In the genomic region with DNA sequence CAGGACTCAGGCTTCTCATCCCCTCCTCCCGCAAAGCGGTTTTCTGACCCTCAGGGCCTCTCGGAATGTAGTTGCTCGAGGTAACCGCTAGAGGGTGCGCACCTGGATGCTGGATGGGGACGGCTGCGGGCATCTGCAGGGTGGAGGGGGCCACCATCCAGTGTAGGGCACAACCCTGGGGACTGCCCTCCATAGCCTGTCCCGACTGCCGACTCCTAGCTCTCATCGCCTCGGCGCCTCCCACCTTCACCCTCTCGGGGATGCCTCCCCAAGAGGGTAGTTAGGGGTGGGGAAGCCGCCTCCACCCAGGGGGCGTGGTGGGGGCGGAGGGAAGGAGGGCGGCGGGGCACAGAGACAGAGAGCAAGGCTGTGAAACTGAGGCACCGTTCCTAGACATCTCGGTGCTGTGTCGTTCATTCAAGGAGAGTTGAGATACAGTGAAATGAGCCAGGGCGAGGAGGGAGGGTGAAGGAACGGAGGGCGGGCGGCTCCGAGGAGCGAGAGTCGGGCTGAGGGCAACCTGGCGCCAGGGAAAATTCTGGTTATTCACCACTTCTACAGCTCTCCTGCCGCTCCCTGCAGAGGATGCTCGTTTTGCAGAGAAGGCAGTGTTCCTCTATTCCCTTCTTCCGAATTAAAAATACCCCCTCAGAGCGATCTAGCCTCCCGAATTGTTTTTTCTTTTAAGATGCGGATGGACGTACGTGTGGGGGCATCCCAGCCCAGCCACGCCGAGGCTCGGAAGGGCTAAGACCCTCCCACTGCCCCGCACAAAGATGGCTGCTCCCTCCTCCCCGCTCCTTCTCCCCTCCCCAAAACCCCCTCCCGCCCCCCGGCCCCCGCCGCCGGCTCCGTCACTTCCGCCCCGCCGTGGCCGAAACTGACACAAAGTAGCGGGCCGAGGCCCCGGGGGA, we compare ENCODE assay signal across 8 cellular contexts. TPM values are rescaled to one million over a fixed set of nuclear protein-coding genes. Genes with fewer than 3 reads are reported as not detected.
DNase-seq lines count a peak whose midpoint lies in the region; ATAC-seq and TF ChIP-seq lines count a peak whose summit lies in the region.

A gene with protein sequence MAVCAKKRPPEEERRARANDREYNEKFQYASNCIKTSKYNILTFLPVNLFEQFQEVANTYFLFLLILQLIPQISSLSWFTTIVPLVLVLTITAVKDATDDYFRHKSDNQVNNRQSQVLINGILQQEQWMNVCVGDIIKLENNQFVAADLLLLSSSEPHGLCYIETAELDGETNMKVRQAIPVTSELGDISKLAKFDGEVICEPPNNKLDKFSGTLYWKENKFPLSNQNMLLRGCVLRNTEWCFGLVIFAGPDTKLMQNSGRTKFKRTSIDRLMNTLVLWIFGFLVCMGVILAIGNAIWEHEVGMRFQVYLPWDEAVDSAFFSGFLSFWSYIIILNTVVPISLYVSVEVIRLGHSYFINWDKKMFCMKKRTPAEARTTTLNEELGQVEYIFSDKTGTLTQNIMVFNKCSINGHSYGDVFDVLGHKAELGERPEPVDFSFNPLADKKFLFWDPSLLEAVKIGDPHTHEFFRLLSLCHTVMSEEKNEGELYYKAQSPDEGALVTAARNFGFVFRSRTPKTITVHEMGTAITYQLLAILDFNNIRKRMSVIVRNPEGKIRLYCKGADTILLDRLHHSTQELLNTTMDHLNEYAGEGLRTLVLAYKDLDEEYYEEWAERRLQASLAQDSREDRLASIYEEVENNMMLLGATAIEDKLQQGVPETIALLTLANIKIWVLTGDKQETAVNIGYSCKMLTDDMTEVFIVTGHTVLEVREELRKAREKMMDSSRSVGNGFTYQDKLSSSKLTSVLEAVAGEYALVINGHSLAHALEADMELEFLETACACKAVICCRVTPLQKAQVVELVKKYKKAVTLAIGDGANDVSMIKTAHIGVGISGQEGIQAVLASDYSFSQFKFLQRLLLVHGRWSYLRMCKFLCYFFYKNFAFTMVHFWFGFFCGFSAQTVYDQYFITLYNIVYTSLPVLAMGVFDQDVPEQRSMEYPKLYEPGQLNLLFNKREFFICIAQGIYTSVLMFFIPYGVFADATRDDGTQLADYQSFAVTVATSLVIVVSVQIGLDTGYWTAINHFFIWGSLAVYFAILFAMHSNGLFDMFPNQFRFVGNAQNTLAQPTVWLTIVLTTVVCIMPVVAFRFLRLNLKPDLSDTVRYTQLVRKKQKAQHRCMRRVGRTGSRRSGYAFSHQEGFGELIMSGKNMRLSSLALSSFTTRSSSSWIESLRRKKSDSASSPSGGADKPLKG (plus strand): TSS at position 857 of the 914 bp plus-strand sequence. CDS start 2,617 bp downstream, outside the sequence.

- peaks cover 5% of the 10 kb centered on the region for H3K27me3 ChIP-seq in lower lobe of right lung (ENCODE audit: low read depth)

- H3K4me1 Mint-ChIP-seq in activated CD8-positive, alpha-beta T cell treated with anti-CD3 and anti-CD28 coated beads for 36 hours (ENCODE audit: low read depth): peaks cover 39% of the 10 kb centered on the region

- H3K9me3 ChIP-seq in lower lobe of right lung: no peaks in the 10 kb centered on the region

- H3K4me1 ChIP-seq in lower lobe of right lung: peaks cover 48% of the 10 kb centered on the region

- H3K4me3 Mint-ChIP-seq in activated CD8-positive, alpha-beta T cell treated with anti-CD3 and anti-CD28 coated beads for 36 hours: peak within 1 kb of the TSS; percentile 100

- H3K27ac Mint-ChIP-seq in activated CD8-positive, alpha-beta T cell treated with anti-CD3 and anti-CD28 coated beads for 36 hours: peak within 1 kb of the TSS; percentile 96

- H3K36me3 Mint-ChIP-seq in activated CD8-positive, alpha-beta T cell treated with anti-CD3 and anti-CD28 coated beads for 36 hours (ENCODE audit: low read depth): peaks cover 3% of the 10 kb centered on the region

- intact Hi-C loops in activated CD8-positive, alpha-beta T cell treated with anti-CD3 and anti-CD28 coated beads for 36 hours (cut with micrococcal nuclease): loop anchor here (5.0 kb wide), 1 partner anchor 143 kb away; no protein-coding TSS in a partner anchor
- intact Hi-C loops in lower lobe of right lung (cut with DNase I): no loop called here

- H3K4me3 ChIP-seq in lower lobe of right lung: peak within 1 kb of the TSS; percentile 74

- H3K27me3 Mint-ChIP-seq in activated CD8-positive, alpha-beta T cell treated with anti-CD3 and anti-CD28 coated beads for 36 hours: no peaks in the 10 kb centered on the region

- ATAC-seq in HG03520 (IDR thresholded peaks at IDR 0.05; ENCODE audit: unreplicated experiment) (peak; percentile 45), lower lobe of right lung (peak; percentile 77 to 82), GM21786 (IDR thresholded peaks at IDR 0.05; ENCODE audit: unreplicated experiment) (no peak)
- ATAC-seq in activated CD8-positive, alpha-beta T cell treated with anti-CD3 and anti-CD28 coated beads for 36 hours: peak; percentile 69

- CTCF ChIA-PET in GM10248 (lab: Yijun Ruan, JAX): interaction anchor here (0.9 to 15.6 kb wide), 12 partner anchors 10 to 148 kb away, joined by 3 to 211 read pairs (median 3); no protein-coding TSS in a partner anchor
- CTCF ChIA-PET in activated CD8-positive, alpha-beta T cell treated with anti-CD3 and anti-CD28 coated beads for 36 hours (lab: Charles Lee): interaction anchor here (0.6 to 7.7 kb wide), 14 partner anchors 9 to 222 kb away, joined by 3 to 214 read pairs (median 4); no protein-coding TSS in a partner anchor

- no peaks in the 10 kb centered on the region for H3K9me3 Mint-ChIP-seq in activated CD8-positive, alpha-beta T cell treated with anti-CD3 and anti-CD28 coated beads for 36 hours

- peak; percentile 82 for TF ChIP-seq CTCF in GM10248 (IDR thresholded peaks at IDR 0.05; ENCODE audit: control extremely low read depth, extremely low read depth, low read depth, missing control alignments)
- peak; percentile 96 for TF ChIP-seq CTCF in activated CD8-positive, alpha-beta T cell treated with anti-CD3 and anti-CD28 coated beads for 36 hours (IDR thresholded peaks at IDR 0.05)
- TF ChIP-seq CTCF in lower lobe of right lung (IDR thresholded peaks at IDR 0.05): peak; percentile 87

- DNase-seq in GM10248 (ENCODE audit: extremely low spot score) (peak; percentile 90), NCI-H82 (lab: John Stamatoyannopoulos, UW) (peak; percentile 94), ecto neural progenitor cell (ENCODE audit: low spot score) (peak; percentile 89), lower lobe of right lung (peak; percentile 79)
- DNase-seq in activated CD8-positive, alpha-beta T cell treated with anti-CD3 and anti-CD28 coated beads for 36 hours: peak; percentile 89
- peak; percentile 56 to 63 (median 60) for DNase-seq in stimulated activated CD4-positive, alpha-beta T cell treated with anti-CD3 and anti-CD28 coated beads, TNF-alpha, amount 100 ng/mL, for 1 hour (ENCODE audit: low read depth in 3 of 3, low spot score in 1 of 3)

- peak within 1 kb of the TSS; percentile 86 for H3K27ac ChIP-seq in lower lobe of right lung

- H3K36me3 ChIP-seq in lower lobe of right lung: no peaks in the 10 kb centered on the region

- POLR2A ChIA-PET in GM10248 (lab: Yijun Ruan, JAX): no interaction called here
- POLR2A ChIA-PET in activated CD8-positive, alpha-beta T cell treated with anti-CD3 and anti-CD28 coated beads for 36 hours (lab: Charles Lee): interaction anchor here (1.2 to 3.7 kb wide), 3 partner anchors 10 to 114 kb away, joined by 3 to 33 read pairs (median 3); no protein-coding TSS in a partner anchor

RNA-seq across cellular contexts. Expression of the gene that starts here (rescaled TPM):
- 10 to 100 TPM; 52.2 to 54.7 TPM for total RNA-seq in activated CD8-positive, alpha-beta T cell treated with anti-CD3 and anti-CD28 coated beads for 36 hours
- 26.0 TPM for total RNA-seq in lower lobe of right lung
